10 cellular contexts compared by ENCODE assay signal in the genomic region with DNA sequence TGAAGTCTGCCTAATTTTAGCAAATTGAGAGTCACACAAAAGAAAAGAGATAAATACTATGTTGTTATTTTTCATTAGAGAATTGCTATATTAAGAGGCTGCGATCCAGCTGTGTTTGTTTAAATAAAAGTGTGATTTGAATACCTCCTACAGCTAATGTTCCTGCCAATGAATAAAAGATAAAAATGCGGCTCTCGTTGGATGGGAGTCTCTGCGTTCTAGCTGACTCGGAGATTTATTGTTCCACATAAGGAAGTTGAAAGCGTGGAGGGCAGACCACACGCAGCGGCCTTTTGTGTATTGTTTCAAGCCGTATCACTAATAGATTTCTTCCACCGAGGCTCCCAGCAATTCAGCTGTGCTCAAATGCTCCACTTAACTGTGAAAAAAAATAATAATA.
DNase-seq lines count a peak whose midpoint lies in the region; ATAC-seq and TF ChIP-seq lines count a peak whose summit lies in the region.
"Had no signal": no experiment of that assay in that cellular context is flagged by ENCODE, and none has a peak within 500 bp of the region (broad histone marks: within the 10 kb centered on the region; RNA-seq: fewer than 3 reads in every experiment).

No MANE protein-coding gene starts in this region.

- H3K9me3 ChIP-seq in SJSA1 (replicated peaks) (no peaks in the 10 kb centered on the region), hepatocyte (ENCODE audit: low read depth) (no peaks in the 10 kb centered on the region), testis (no peaks in the 10 kb centered on the region)

- H3K36me3 ChIP-seq in SJSA1 (no peaks in the 10 kb centered on the region), hepatocyte (replicated peaks; ENCODE audit: insufficient read depth, low read depth) (no peaks in the 10 kb centered on the region), testis (ENCODE audit: low read depth, missing control alignments) (no peaks in the 10 kb centered on the region)

- H3K4me1 Mint-ChIP-seq in activated naive CD4-positive, alpha-beta T cell treated with anti-CD3 and anti-CD28 coated beads for 36 hours (ENCODE audit: low read depth), result no peaks in the 10 kb centered on the region

- H2AFZ ChIP-seq in hepatocyte, result no peak overlapping the region

- H3K27ac Mint-ChIP-seq in activated naive CD4-positive, alpha-beta T cell treated with anti-CD3 and anti-CD28 coated beads for 36 hours, result no peak overlapping the region

- CTCF ChIA-PET in activated naive CD4-positive, alpha-beta T cell treated with anti-CD3 and anti-CD28 coated beads for 36 hours (lab: Charles Lee), result interaction anchor here (0.6 to 0.7 kb wide), 2 partner anchors 148 to 645 kb away, joined by 3 read pairs; no protein-coding TSS in a partner anchor

- H3K4me1 ChIP-seq in SJSA1 (replicated peaks) (peaks cover 13% of the 10 kb centered on the region), hepatocyte (ENCODE audit: insufficient read depth) (peaks cover 13% of the 10 kb centered on the region), testis (peaks cover 32% of the 10 kb centered on the region)

- no peaks in the 10 kb centered on the region for H3K9me3 Mint-ChIP-seq in activated naive CD4-positive, alpha-beta T cell treated with anti-CD3 and anti-CD28 coated beads for 36 hours

- no peaks in the 10 kb centered on the region for H3K36me3 Mint-ChIP-seq in activated naive CD4-positive, alpha-beta T cell treated with anti-CD3 and anti-CD28 coated beads for 36 hours (ENCODE audit: low read depth)

- no peaks in the 10 kb centered on the region for H3K9me2 ChIP-seq in hepatocyte (replicated peaks; ENCODE audit: insufficient read depth)

- H3K27me3 ChIP-seq in SJSA1 (replicated peaks) (no peaks in the 10 kb centered on the region), hepatocyte (no peaks in the 10 kb centered on the region), testis (no peaks in the 10 kb centered on the region)

- TF ChIP-seq CTCF in hepatocyte (IDR thresholded peaks at IDR 0.05; ENCODE audit: poor library complexity) (no peak), testis (IDR thresholded peaks at IDR 0.05) (no peak)

- H4K20me1 ChIP-seq in hepatocyte (ENCODE audit: insufficient read depth, poor library complexity, severe bottlenecking), result no peaks in the 10 kb centered on the region

- peak overlapping the region; percentile 49 for H3K4me2 ChIP-seq in hepatocyte

- peaks cover 15% of the 10 kb centered on the region for H3K27me3 Mint-ChIP-seq in activated naive CD4-positive, alpha-beta T cell treated with anti-CD3 and anti-CD28 coated beads for 36 hours (ENCODE audit: low read depth)

- no peak for TF ChIP-seq POLR2A in testis (IDR thresholded peaks at IDR 0.05)

- DNase-seq in Right ventricle myocardium superior (peak; percentile 35), cardiac septum (ENCODE audit: low spot score) (no peak), SJSA1 (ENCODE audit: low read depth in 1 of 2, low spot score in 2 of 2) (peak; percentile 48 to 53), hepatocyte (ENCODE audit: low spot score) (peak; percentile 14), testis (peak; percentile 86), LoVo (ENCODE audit: low spot score) (no peak)
- no peak for DNase-seq in central memory CD4-positive, alpha-beta T cell
- DNase-seq in activated naive CD4-positive, alpha-beta T cell treated with anti-CD3 and anti-CD28 coated beads for 36 hours, result no peak
- DNase-seq: activated CD4-positive, alpha-beta T cell treated with anti-CD3 and anti-CD28 coated beads, Interleukin-2, amount 50 U/mL, for 4 hours; SHP77 treated with DMSO at 0.1 percent for 48 hours had no signal

- H3K4me3 ChIP-seq in SJSA1 (no peak overlapping the region), hepatocyte (no peak overlapping the region), testis (no peak overlapping the region)

- H3K27ac ChIP-seq in SJSA1, result no peak overlapping the region
- H3K27ac ChIP-seq in hepatocyte, result no peak overlapping the region
- H3K27ac ChIP-seq in testis, result peak overlapping the region; percentile 60 to 70

- intact Hi-C loops in Right ventricle myocardium superior (cut with DNase I), result no loop called here
- intact Hi-C loops in cardiac septum (cut with DNase I), result no loop called here
- intact Hi-C loops in testis (cut with DNase I; ENCODE audit: low total_unique reads), result no loop called here
- intact Hi-C loops in activated naive CD4-positive, alpha-beta T cell treated with anti-CD3 and anti-CD28 coated beads for 36 hours (cut with micrococcal nuclease), result no loop called here

- H3K79me2 ChIP-seq in hepatocyte, result no peaks in the 10 kb centered on the region

- WGBS in hepatocyte (ENCODE audit: low lambda C conversion rate, missing lambda C conversion rate), result 54% methylated on average over 10 of the region's 10 CpGs
- 9 to 32% methylated on average over 10 of the region's 10 CpGs for WGBS in testis, 2 donors

- H3K4me3 Mint-ChIP-seq in activated naive CD4-positive, alpha-beta T cell treated with anti-CD3 and anti-CD28 coated beads for 36 hours, result no peak overlapping the region

- no peak for ATAC-seq in Right ventricle myocardium superior (ENCODE audit: poor library complexity)

Comparison
In these comparisons a context has a peak if more than half of its experiments do, and no peak if none do; other contexts are left out.
1. DNase-seq: peak in Right ventricle myocardium superior (single experiment), SJSA1 (2 of 2), hepatocyte (single experiment) and testis (single experiment); none in cardiac septum (single experiment), central memory CD4-positive, alpha-beta T cell (single experiment), LoVo (single experiment) and activated naive CD4-positive, alpha-beta T cell treated with anti-CD3 and anti-CD28 coated beads for 36 hours (single experiment).
2. H3K27ac ChIP-seq: peak in testis (2 of 2); none in SJSA1 (single experiment) and hepatocyte (single experiment).